In genomic region chr3:129482721-129483120, GRCh38 we compare ENCODE assay signal across 11 cellular contexts. TPM values are rescaled to one million over a fixed set of nuclear protein-coding genes. Genes with fewer than 3 reads are reported as not detected.
DNase-seq lines count a peak whose midpoint lies in the region; FAIRE-seq and TF ChIP-seq lines count a peak whose summit lies in the region.
"Had no signal": no experiment of that assay in that cellular context is flagged by ENCODE, and none has a peak within 500 bp of the region (broad histone marks: within the 10 kb centered on the region; RNA-seq: fewer than 3 reads in every experiment).

No MANE protein-coding gene starts in this region.

- no peak overlapping the region for H3K4me3 ChIP-seq in GM06990 (replicated peaks; ENCODE audit: low read depth, low read length)
- no peak overlapping the region for H3K4me3 ChIP-seq in breast epithelium
- H3K4me3 ChIP-seq in neural progenitor cell, result no peak overlapping the region

- DNase-seq in GM06990 (ENCODE audit: extremely low read depth, insufficient read length), result no peak
- peak; percentile 24 for DNase-seq in KBM-7
- no peak for DNase-seq in breast epithelium (ENCODE audit: low spot score in 2 of 2)
- peak; percentile 38 for DNase-seq in neural progenitor cell (ENCODE audit: low spot score)
- DNase-seq in activated naive CD4-positive, alpha-beta T cell (lab: John Stamatoyannopoulos, UW), result no peak
- DNase-seq in GM03348 (ENCODE audit: low spot score), result no peak
- DNase-seq in RCC 7860 (ENCODE audit: low spot score), result no peak
- DNase-seq: activated CD8-positive, alpha-beta memory T cell treated with anti-CD3 and anti-CD28 coated beads for 24 hours; NCI-H1105 had no signal

- H2AFZ ChIP-seq in neural progenitor cell (replicated peaks), result no peak overlapping the region

- H3K36me3 ChIP-seq in GM06990 (ENCODE audit: control insufficient read depth, insufficient read depth, low read length) (peaks cover 5% of the 10 kb centered on the region; the same call in 1 of the 2 replicates), breast epithelium (no peaks in the 10 kb centered on the region), neural progenitor cell (no peaks in the 10 kb centered on the region)

- no peaks in the 10 kb centered on the region for H3K27me3 Mint-ChIP-seq in neural progenitor cell (ENCODE audit: insufficient read depth, low read depth)

- H3K27ac ChIP-seq in breast epithelium, result peak overlapping the region; percentile 71 to 77
- H3K27ac ChIP-seq in neural progenitor cell, result no peak overlapping the region

- in situ Hi-C loops in KBM-7 (cut with MboI; ENCODE audit: low pct_unique_long_range_greater_than_20kb, low sequenced_read_pairs), result no loop called here

- no peak for TF ChIP-seq POLR2A in breast epithelium (IDR thresholded peaks at IDR 0.05)

- no peak overlapping the region for H3K4me3 Mint-ChIP-seq in neural progenitor cell

- no peak for FAIRE-seq in RCC 7860 (lab: Jason Lieb, UNC)
- FAIRE-seq: G401.6 had no signal

- H3K79me2 ChIP-seq in neural progenitor cell (ENCODE audit: low read depth), result no peaks in the 10 kb centered on the region

- no peaks in the 10 kb centered on the region for H3K9me3 Mint-ChIP-seq in neural progenitor cell

- H3K4me2 ChIP-seq in neural progenitor cell, result no peak overlapping the region

- no peak overlapping the region for H3K9ac ChIP-seq in neural progenitor cell

- TF ChIP-seq CTCF in GM06990 (IDR thresholded peaks at IDR 0.05; ENCODE audit: insufficient read depth, low read length, poor library complexity, severe bottlenecking), result peak; percentile 38
- TF ChIP-seq CTCF in breast epithelium (IDR thresholded peaks at IDR 0.05), result no peak
- peak; percentile 45 for TF ChIP-seq CTCF in neural progenitor cell (IDR thresholded peaks at IDR 0.05)

- intact Hi-C loops in breast epithelium (cut with DNase I; ENCODE audit: low total_unique reads), result no loop called here

- H3K9me3 ChIP-seq in breast epithelium, result no peaks in the 10 kb centered on the region
- no peaks in the 10 kb centered on the region for H3K9me3 ChIP-seq in neural progenitor cell (ENCODE audit: low read depth)

- peak overlapping the region; percentile 60 for H3K27ac Mint-ChIP-seq in neural progenitor cell

- H4K20me1 ChIP-seq in neural progenitor cell (ENCODE audit: low read depth), result no peaks in the 10 kb centered on the region

- H3F3A ChIP-seq in neural progenitor cell (ENCODE audit: low read depth), result peaks cover 20% of the 10 kb centered on the region

- no peaks in the 10 kb centered on the region for H3K27me3 ChIP-seq in GM06990 (replicated peaks; ENCODE audit: control insufficient read depth, insufficient read depth, low read length)
- H3K27me3 ChIP-seq in breast epithelium, result no peaks in the 10 kb centered on the region
- no peaks in the 10 kb centered on the region for H3K27me3 ChIP-seq in neural progenitor cell

- H3K4me1 ChIP-seq in breast epithelium (peaks cover 26 to 33% of the 10 kb centered on the region in 2 donors), neural progenitor cell (peaks cover 24% of the 10 kb centered on the region)

- H3K4me1 Mint-ChIP-seq in neural progenitor cell, result peaks cover 48% of the 10 kb centered on the region

- H3K36me3 Mint-ChIP-seq in neural progenitor cell, result peaks cover 25% of the 10 kb centered on the region

RNA-seq across cellular contexts. Expression of gene IFT122, which starts 42.7 kb away (rescaled TPM):
- 10 to 100 TPM; 43.2 to 60.6 (median 45.8) TPM for total RNA-seq in breast epithelium
- total RNA-seq in neural progenitor cell (ENCODE audit: low replicate concordance), result 31.8 and 48.0 TPM in 2 replicates

RNA-seq across cellular contexts. Expression of gene MBD4, which starts 43.0 kb away (rescaled TPM):
- 10 to 100 TPM; 29.8 to 41.6 (median 37.7) TPM for total RNA-seq in breast epithelium
- total RNA-seq in neural progenitor cell (ENCODE audit: low replicate concordance), result 35.0 and 46.3 TPM in 2 replicates

RNA-seq across cellular contexts. Expression of gene RHO, which starts 45.7 kb away (rescaled TPM):
- under 1 TPM in 1 of 3 donors, not detected in 2; 0.15 TPM for total RNA-seq in breast epithelium
- not detected in 2 replicates for total RNA-seq in neural progenitor cell (ENCODE audit: low replicate concordance)
- total RNA-seq: subcutaneous adipose tissue had no signal

RNA-seq across cellular contexts. Expression of gene EFCAB12, which starts 54.3 kb away (rescaled TPM):
- total RNA-seq in breast epithelium (1 to 10 TPM in 2 of 3 donors, under 1 TPM in 1; 0.32 to 1.3 (median 1.0) TPM), neural progenitor cell (ENCODE audit: low replicate concordance) (0.13 and 0.22 TPM in 2 replicates)

Comparison
In these comparisons a context has a peak if more than half of its experiments do, and no peak if none do; other contexts are left out.
1. DNase-seq: peak in KBM-7 (single experiment) and neural progenitor cell (single experiment); none in GM06990 (single experiment), breast epithelium (0 of 2), activated naive CD4-positive, alpha-beta T cell (0 of 4), GM03348 (single experiment) and RCC 7860 (single experiment).
2. CTCF ChIP-seq: peak in GM06990 (single experiment) and neural progenitor cell (single experiment); none in breast epithelium (0 of 3).